25 cellular contexts compared by ENCODE assay signal in genomic region chr14:71985538-71986234, GRCh38. TPM values are rescaled to one million over a fixed set of nuclear protein-coding genes. Genes with fewer than 3 reads are reported as not detected.
DNase-seq lines count a peak whose midpoint lies in the region; ATAC-seq and TF ChIP-seq lines count a peak whose summit lies in the region.
"Had no signal": no experiment of that assay in that cellular context is flagged by ENCODE, and none has a peak within 500 bp of the region (broad histone marks: within the 10 kb centered on the region; RNA-seq: fewer than 3 reads in every experiment).

No MANE protein-coding gene starts in this region.

- H3K36me3 ChIP-seq in IMR-90 (ENCODE audit: control insufficient read depth, insufficient read depth, low read length) (no peaks in the 10 kb centered on the region), right atrium auricular region (no peaks in the 10 kb centered on the region), Caco-2 (ENCODE audit: control insufficient read depth, insufficient read depth, low read length) (no peaks in the 10 kb centered on the region)
- H3K36me3 ChIP-seq: BLaER1 treated with 17β-estradiol and CSF1 and Interleukin-3, amounts not matched to agents 10 nM and 100 nM; stomach; upper lobe of left lung had no signal

- TF ChIP-seq POLR2A in IMR-90 (IDR thresholded peaks at IDR 0.05; ENCODE audit: low read depth, low read length): no peak

- no peak overlapping the region for H2AFZ ChIP-seq in IMR-90 (replicated peaks; ENCODE audit: low read length, poor library complexity)

- dilution Hi-C loops in IMR-90 (cut with HindIII; ENCODE audit: low sequenced_read_pairs, unreplicated experiment): no loop called here

- no TSS peak for BruUV-seq in IMR-90 (replicated peaks; lab: Mats Ljungman, UMichigan)
- BruUV-seq in Caco-2 (replicated peaks; lab: Mats Ljungman, UMichigan): no TSS peak

- WGBS in IMR-90 (ENCODE audit: extremely low coverage in 2 of 2, insufficient read length in 1 of 2), 2 experiments: 0% methylated on average over 1 of the region's 3 CpGs; no CpG with 5 or more reads in 1 of the 2 experiments

- H4K5ac ChIP-seq in IMR-90 (ENCODE audit: low read depth, low read length): no peak overlapping the region

- H3K4me1 ChIP-seq in IMR-90 (ENCODE audit: control insufficient read depth, insufficient read depth, low read length): no peaks in the 10 kb centered on the region
- peaks cover 0 to 51% of the 10 kb centered on the region in 2 donors for H3K4me1 ChIP-seq in right atrium auricular region
- no peaks in the 10 kb centered on the region for H3K4me1 ChIP-seq in Caco-2
- H3K4me1 ChIP-seq: upper lobe of left lung had no signal

- no peak overlapping the region for H2BK15ac ChIP-seq in IMR-90 (ENCODE audit: low read depth, low read length)

- no peak overlapping the region for H3K14ac ChIP-seq in IMR-90 (replicated peaks; ENCODE audit: low read depth, low read length)

- no peak overlapping the region for H2BK20ac ChIP-seq in IMR-90 (ENCODE audit: low read depth, low read length)

- no peak overlapping the region for H3K18ac ChIP-seq in IMR-90 (ENCODE audit: low read depth, low read length)

- H2BK120ac ChIP-seq in IMR-90 (ENCODE audit: low read depth, low read length): no peak overlapping the region

- DNase-seq in IMR-90: no peak
- DNase-seq in chondrocyte (ENCODE audit: low spot score): no peak
- DNase-seq in right atrium auricular region (ENCODE audit: low spot score): no peak
- DNase-seq in sciatic nerve (ENCODE audit: low spot score): no peak
- DNase-seq in Caco-2: no peak
- no peak for DNase-seq in NCI-H187 (lab: John Stamatoyannopoulos, UW)
- DNase-seq in NCI-H2227 (lab: John Stamatoyannopoulos, UW; ENCODE audit: unreplicated experiment): no peak
- DNase-seq: activated CD8-positive, alpha-beta memory T cell treated with anti-CD3 and anti-CD28 coated beads, Interleukin-2, amount 50 U/mL, for 4 hours; Calu3; dorsolateral prefrontal cortex; hippocampal formation; islet precursor cell; NCI-H1436 treated with DMSO at 0.1 percent for 48 hours; NCI-H524 treated with DMSO at 0.1 percent for 48 hours; nucleus accumbens; retina; stimulated activated CD4-positive, alpha-beta T cell treated with anti-CD3 and anti-CD28 coated beads, Interleukin-15, amount 100 ng/mL, for 24 hours; stomach; upper lobe of left lung had no signal

- H3K27me3 Mint-ChIP-seq in chondrocyte (ENCODE audit: low read depth) (peaks cover 3% of the 10 kb centered on the region), Caco-2 (ENCODE audit: insufficient read depth, unreplicated experiment) (peaks cover 12% of the 10 kb centered on the region)

- H2BK5ac ChIP-seq in IMR-90 (ENCODE audit: low read depth, low read length, poor library complexity, severe bottlenecking): no peak overlapping the region

- H3K56ac ChIP-seq in IMR-90 (ENCODE audit: extremely low read depth, insufficient read depth, low read length): no peak overlapping the region

- in situ Hi-C loops in IMR-90 (cut with MboI; ENCODE audit: low sequenced_read_pairs): no loop called here

- no peak overlapping the region for H4K91ac ChIP-seq in IMR-90 (ENCODE audit: insufficient read depth, low read depth, low read length)

- TF ChIP-seq RAD21 in IMR-90 (IDR thresholded peaks at IDR 0.05; ENCODE audit: low read length): no peak

- H3K27ac ChIP-seq in IMR-90 (ENCODE audit: insufficient read depth, low read length) (no peak overlapping the region), right atrium auricular region (peak overlapping the region; percentile 18 to 83)
- H3K27ac ChIP-seq: BLaER1 treated with 17β-estradiol and CSF1 and Interleukin-3, amounts not matched to agents 10 nM and 100 nM; stomach; upper lobe of left lung had no signal

- no peak overlapping the region for H2AK9ac ChIP-seq in IMR-90 (replicated peaks; ENCODE audit: low read depth, low read length, poor library complexity)

- TF ChIP-seq CTCF in IMR-90 (conservative IDR thresholded peaks at IDR 0.05; ENCODE audit: low read depth, low read length) (no peak), chondrocyte (IDR thresholded peaks at IDR 0.05) (no peak), right atrium auricular region (IDR thresholded peaks at IDR 0.05) (no peak), Caco-2 (IDR thresholded peaks at IDR 0.05; ENCODE audit: insufficient read depth in 1 of 2, low read depth in 1 of 2, low read length in 1 of 2, severe bottlenecking in 1 of 2, unreplicated experiment in 1 of 2) (no peak)

- CTCF ChIA-PET in IMR-90 (lab: Yijun Ruan, JAX): no interaction called here
- CTCF ChIA-PET in Caco-2 (lab: Charles Lee): no interaction called here

- peak overlapping the region; percentile 34 for H3K27ac Mint-ChIP-seq in chondrocyte (ENCODE audit: unreplicated experiment)
- H3K27ac Mint-ChIP-seq in Caco-2 (ENCODE audit: unreplicated experiment): no peak overlapping the region
- H3K27ac Mint-ChIP-seq: activated T-helper 2 cell treated with anti-CD3 and anti-CD28 coated beads, Interferon-gamma antibody, Interleukin-2, Interleukin-4, amounts not matched to agents 10 μg/mL and 5 μg/mL and 100 μg/mL, durations not matched to agents 14 hours and 24 hours and 36 hours had no signal

- H3K36me3 Mint-ChIP-seq in chondrocyte (ENCODE audit: low read depth): no peaks in the 10 kb centered on the region
- no peaks in the 10 kb centered on the region for H3K36me3 Mint-ChIP-seq in Caco-2 (ENCODE audit: insufficient read depth, unreplicated experiment)

- no peak overlapping the region for H3K4me3 Mint-ChIP-seq in chondrocyte (ENCODE audit: unreplicated experiment)
- no peak overlapping the region for H3K4me3 Mint-ChIP-seq in Caco-2 (ENCODE audit: unreplicated experiment)

- ATAC-seq in IMR-90 (ENCODE audit: low read depth) (0 out of 2 replicates have a peak, but pooled peaks have one; percentile 17), sciatic nerve (peak; percentile 63), HG02938 (IDR thresholded peaks at IDR 0.05; ENCODE audit: unreplicated experiment) (no peak)

- peaks cover 15% of the 10 kb centered on the region for H3K4me1 Mint-ChIP-seq in chondrocyte (ENCODE audit: low read depth)
- no peaks in the 10 kb centered on the region for H3K4me1 Mint-ChIP-seq in Caco-2 (ENCODE audit: low read depth, unreplicated experiment)

- H4K8ac ChIP-seq in IMR-90 (ENCODE audit: low read depth in 2 of 2, low read length in 2 of 2): no peak overlapping the region

- H3K9me1 ChIP-seq in IMR-90 (ENCODE audit: insufficient read depth, low read length): no peaks in the 10 kb centered on the region

- H3K4ac ChIP-seq in IMR-90 (ENCODE audit: low read depth, low read length): no peak overlapping the region

- H4K20me1 ChIP-seq in IMR-90 (ENCODE audit: insufficient read depth, low read length): no peaks in the 10 kb centered on the region
- H4K20me1 ChIP-seq: BLaER1 treated with 17β-estradiol and CSF1 and Interleukin-3, amounts not matched to agents 10 nM and 100 nM had no signal

- H3K23ac ChIP-seq in IMR-90 (ENCODE audit: low read depth, low read length): no peak overlapping the region

- POLR2A ChIA-PET in IMR-90 (lab: Charles Lee; ENCODE audit: unreplicated experiment): no interaction called here
- POLR2A ChIA-PET in Caco-2 (lab: Charles Lee): no interaction called here

- intact Hi-C loops in IMR-90 (cut with micrococcal nuclease) (no loop called here), sciatic nerve (cut with DNase I) (no loop called here), Caco-2 (cut with micrococcal nuclease; ENCODE audit: unreplicated experiment) (no loop called here)

- H3K9me3 ChIP-seq in IMR-90 (ENCODE audit: control insufficient read depth, insufficient read depth, low read length): no peaks in the 10 kb centered on the region
- H3K9me3 ChIP-seq in right atrium auricular region: no peaks in the 10 kb centered on the region
- no peaks in the 10 kb centered on the region for H3K9me3 ChIP-seq in Caco-2
- H3K9me3 ChIP-seq: BLaER1 treated with 17β-estradiol and CSF1 and Interleukin-3, amounts not matched to agents 10 nM and 100 nM; stomach; upper lobe of left lung had no signal

- H3K27me3 ChIP-seq in IMR-90 (ENCODE audit: control insufficient read depth, insufficient read depth, low read length) (no peaks in the 10 kb centered on the region), right atrium auricular region (no peaks in the 10 kb centered on the region), Caco-2 (replicated peaks; ENCODE audit: control insufficient read depth, insufficient read depth, low read length) (no peaks in the 10 kb centered on the region)
- H3K27me3 ChIP-seq: BLaER1 treated with 17β-estradiol and CSF1 and Interleukin-3, amounts not matched to agents 10 nM and 100 nM; dorsolateral prefrontal cortex; stomach; upper lobe of left lung had no signal

- no peaks in the 10 kb centered on the region for H3K79me1 ChIP-seq in IMR-90 (ENCODE audit: low read depth in 1 of 2, low read length in 2 of 2)

- H3K4me3 ChIP-seq in IMR-90 (ENCODE audit: insufficient read depth, low read depth, low read length) (no peak overlapping the region), right atrium auricular region (no peak overlapping the region), Caco-2 (ENCODE audit: low read depth, low read length) (no peak overlapping the region)
- H3K4me3 ChIP-seq: BLaER1 treated with 17β-estradiol and CSF1 and Interleukin-3, amounts not matched to agents 10 nM and 100 nM; dorsolateral prefrontal cortex; stomach; upper lobe of left lung had no signal

- H3K9me3 Mint-ChIP-seq in chondrocyte (ENCODE audit: low read depth) (peaks cover 4% of the 10 kb centered on the region), Caco-2 (ENCODE audit: unreplicated experiment) (no peaks in the 10 kb centered on the region)
- H3K9me3 Mint-ChIP-seq: activated T-helper 2 cell treated with anti-CD3 and anti-CD28 coated beads, Interferon-gamma antibody, Interleukin-2, Interleukin-4, amounts not matched to agents 10 μg/mL and 5 μg/mL and 100 μg/mL, durations not matched to agents 14 hours and 24 hours and 36 hours had no signal

- no peak overlapping the region for H2AK5ac ChIP-seq in IMR-90 (ENCODE audit: low read depth, low read length)

- no peak overlapping the region for H3K9ac ChIP-seq in IMR-90 (ENCODE audit: low read depth, low read length)
- H3K9ac ChIP-seq: BLaER1 treated with 17β-estradiol and CSF1 and Interleukin-3, amounts not matched to agents 10 nM and 100 nM had no signal

- no peak overlapping the region for H3K4me2 ChIP-seq in IMR-90 (ENCODE audit: low read depth, low read length)
- H3K4me2 ChIP-seq: BLaER1 treated with 17β-estradiol and CSF1 and Interleukin-3, amounts not matched to agents 10 nM and 100 nM had no signal

RNA-seq across cellular contexts. Expression of gene RGS6, which starts 53.5 kb away (rescaled TPM):
- total RNA-seq in IMR-90 (2012; rRNA removed) (not detected in 2 replicates), chondrocyte (0.12 to 0.17 TPM in 2 of 3 replicates, not detected in the other), right atrium auricular region (10 to 100 TPM; 12.1 to 13.1 TPM), sciatic nerve (20.6 TPM), Caco-2 (2022) (not detected in 2 replicates)
- polyA plus RNA-seq in IMR-90 (2012; rRNA removed): not detected in 2 replicates
- polyA plus RNA-seq in IMR-90 (2012; cell fraction: cytosol; rRNA removed): not detected in 2 replicates
- polyA plus RNA-seq in IMR-90 (2012; cell fraction: nucleus; rRNA removed; ENCODE audit: low replicate concordance): 0.01 and 0.15 TPM in 2 replicates
- total RNA-seq: bronchial epithelial cell, Calu3, fibroblast of villous mesenchyme, lung microvascular endothelial cell had no signal

Comparison
In these comparisons a context has a peak if more than half of its experiments do, and no peak if none do; other contexts are left out.
1. RNA of gene RGS6, which starts 53.5 kb away (total RNA-seq): 20.6 TPM in sciatic nerve (single experiment) and 12.1 to 13.1 TPM in right atrium auricular region; 0.12 to 0.17 TPM in chondrocyte, not detected in IMR-90 and not detected in Caco-2; every median in the first group is over 10 times any median in the second.